ENCODE assay signal across 18 cellular contexts in genomic region chr5:154193636-154194035, GRCh38. TPM values are rescaled to one million over a fixed set of nuclear protein-coding genes. Genes with fewer than 3 reads are reported as not detected.
DNase-seq lines count a peak whose midpoint lies in the region; ATAC-seq and TF ChIP-seq lines count a peak whose summit lies in the region.
"Had no signal": no experiment of that assay in that cellular context is flagged by ENCODE, and none has a peak within 500 bp of the region (broad histone marks: within the 10 kb centered on the region; RNA-seq: fewer than 3 reads in every experiment).

No MANE protein-coding gene starts in this region.

- no peaks in the 10 kb centered on the region for H3K27me3 Mint-ChIP-seq in CD4-positive, alpha-beta T cell
- H3K27me3 Mint-ChIP-seq in activated T-cell treated with anti-CD3 and anti-CD28 coated beads, Interleukin-2, amount 50 U/mL, for 4 hours (ENCODE audit: low read depth) = no peaks in the 10 kb centered on the region
- H3K27me3 Mint-ChIP-seq in glutamatergic neuron (ENCODE audit: unreplicated experiment) = peaks cover 12% of the 10 kb centered on the region

- intact Hi-C loops in CD4-positive, alpha-beta T cell (cut with DNase I, micrococcal nuclease) = loop anchor here in 1 of 2 experiments (5.0 to 10.0 kb wide), 4 partner anchors 254 to 749 kb away; partner anchors contain the start of genes CNOT8, FAXDC2, LARP1 and MRPL22

- peaks cover 62% of the 10 kb centered on the region for H3K4me1 Mint-ChIP-seq in CD4-positive, alpha-beta T cell (ENCODE audit: low read depth)
- H3K4me1 Mint-ChIP-seq in activated T-cell treated with anti-CD3 and anti-CD28 coated beads, Interleukin-2, amount 50 U/mL, for 4 hours (ENCODE audit: low read depth) = peaks cover 69% of the 10 kb centered on the region
- peaks cover 30% of the 10 kb centered on the region for H3K4me1 Mint-ChIP-seq in glutamatergic neuron (ENCODE audit: low read depth, unreplicated experiment)

- H3K36me3 ChIP-seq in RWPE2 (ENCODE audit: low read depth) = peaks cover 15% of the 10 kb centered on the region
- no peaks in the 10 kb centered on the region for H3K36me3 ChIP-seq in ectodermal cell (ENCODE audit: control insufficient read depth, insufficient read depth, low read length)
- peaks cover 5% of the 10 kb centered on the region for H3K36me3 ChIP-seq in osteoblast (ENCODE audit: insufficient read depth, low read length)
- H3K36me3 ChIP-seq: adrenal gland, SJCRH30, suprapubic skin had no signal

- CTCF ChIA-PET in CD4-positive, alpha-beta T cell (lab: Charles Lee) = interaction anchor here (1.1 kb wide), 1 partner anchor 28 kb away, joined by 3 read pairs; no protein-coding TSS in a partner anchor

- H3K4me3 Mint-ChIP-seq in CD4-positive, alpha-beta T cell = no peak overlapping the region
- H3K4me3 Mint-ChIP-seq in activated T-cell treated with anti-CD3 and anti-CD28 coated beads, Interleukin-2, amount 50 U/mL, for 4 hours = no peak overlapping the region
- H3K4me3 Mint-ChIP-seq in glutamatergic neuron (ENCODE audit: unreplicated experiment) = no peak overlapping the region
- H3K4me3 Mint-ChIP-seq: T-helper 2 cell treated with Interferon-gamma antibody and Interleukin-4, amounts not matched to agents 5 μg/mL and 100 μg/mL, for 36 hours had no signal

- H3K9me3 ChIP-seq in CD4-positive, alpha-beta T cell (ENCODE audit: control insufficient read depth, low read length) = no peaks in the 10 kb centered on the region
- no peaks in the 10 kb centered on the region for H3K9me3 ChIP-seq in RWPE2 (ENCODE audit: severe bottlenecking)
- no peaks in the 10 kb centered on the region for H3K9me3 ChIP-seq in ectodermal cell (ENCODE audit: control insufficient read depth, low read length)
- no peaks in the 10 kb centered on the region for H3K9me3 ChIP-seq in osteoblast (ENCODE audit: low read depth, low read length)
- H3K9me3 ChIP-seq: adrenal gland, SJCRH30, suprapubic skin had no signal

- TF ChIP-seq CTCF in CD4-positive, alpha-beta T cell (IDR thresholded peaks at IDR 0.05) = no peak
- TF ChIP-seq CTCF in RWPE2 (IDR thresholded peaks at IDR 0.05; ENCODE audit: poor library complexity, severe bottlenecking) (no peak), osteoblast (IDR thresholded peaks at IDR 0.05; ENCODE audit: extremely low read depth, low read depth, low read length) (no peak), glutamatergic neuron (IDR thresholded peaks at IDR 0.05; ENCODE audit: partially characterized antibody, unreplicated experiment) (no peak)

- no peaks in the 10 kb centered on the region for H3K9me3 Mint-ChIP-seq in CD4-positive, alpha-beta T cell
- no peaks in the 10 kb centered on the region for H3K9me3 Mint-ChIP-seq in activated T-cell treated with anti-CD3 and anti-CD28 coated beads, Interleukin-2, amount 50 U/mL, for 4 hours
- peaks cover 10% of the 10 kb centered on the region for H3K9me3 Mint-ChIP-seq in glutamatergic neuron (ENCODE audit: unreplicated experiment)
- H3K9me3 Mint-ChIP-seq: immature natural killer cell; T-helper 2 cell treated with Interferon-gamma antibody and Interleukin-4, amounts not matched to agents 5 μg/mL and 100 μg/mL, for 36 hours had no signal

- DNase-seq in CD4-positive, alpha-beta T cell = no peak
- DNase-seq in RWPE2 (ENCODE audit: low spot score) = no peak
- peak; percentile 64 for DNase-seq in osteoblast (ENCODE audit: insufficient read length, low spot score, missing footprints)
- no peak for DNase-seq in activated T-cell treated with anti-CD3 and anti-CD28 coated beads, Interleukin-2, amount 50 U/mL, for 4 hours
- DNase-seq in medulla oblongata (ENCODE audit: extremely low spot score) = no peak
- no peak for DNase-seq in HuH-7 (ENCODE audit: low spot score)
- DNase-seq in glutamatergic neuron = no peak
- DNase-seq: adrenal gland, AML-193, immature natural killer cell, mesenchymal stem cell, NCI-H2081, NCI-H524 treated with DMSO at 0.1 percent for 48 hours had no signal

- WGBS in ectodermal cell, 2 experiments = 100% methylated on average over 1 of the region's 1 CpG

- H4K20me1 ChIP-seq in osteoblast (ENCODE audit: insufficient read depth, low read length) = peaks cover 44% of the 10 kb centered on the region

- peak overlapping the region; percentile 31 for H3K4me2 ChIP-seq in osteoblast (ENCODE audit: insufficient read depth, low read length)

- no peaks in the 10 kb centered on the region for H3K27me3 ChIP-seq in CD4-positive, alpha-beta T cell (ENCODE audit: control insufficient read depth, insufficient read depth, low read length)
- H3K27me3 ChIP-seq in RWPE2 (ENCODE audit: insufficient read depth, poor library complexity, severe bottlenecking) (no peaks in the 10 kb centered on the region), ectodermal cell (ENCODE audit: control insufficient read depth, insufficient read depth, low read length, poor library complexity, severe bottlenecking) (peaks cover 20% of the 10 kb centered on the region), osteoblast (ENCODE audit: insufficient read depth, low read length) (no peaks in the 10 kb centered on the region)
- H3K27me3 ChIP-seq: adrenal gland, SJCRH30, suprapubic skin had no signal

- H3K4me1 ChIP-seq in RWPE2 (ENCODE audit: insufficient read depth, poor library complexity, severe bottlenecking) (peaks cover 26% of the 10 kb centered on the region), ectodermal cell (ENCODE audit: control insufficient read depth, insufficient read depth, low read length) (peaks cover 53% of the 10 kb centered on the region), osteoblast (ENCODE audit: insufficient read depth, low read length) (peaks cover 62% of the 10 kb centered on the region)

- no peak overlapping the region for H3K27ac ChIP-seq in CD4-positive, alpha-beta T cell (ENCODE audit: low read depth, low read length)
- H3K27ac ChIP-seq in RWPE2 (ENCODE audit: poor library complexity, severe bottlenecking) (peak overlapping the region; percentile 6), ectodermal cell (ENCODE audit: insufficient read depth, low read depth, low read length, poor library complexity, severe bottlenecking) (no peak overlapping the region), osteoblast (ENCODE audit: low read depth, low read length) (peak overlapping the region; percentile 7)
- H3K27ac ChIP-seq: adrenal gland, SJCRH30, suprapubic skin had no signal

- ATAC-seq in CD4-positive, alpha-beta T cell (ENCODE audit: poor library complexity) = no peak
- no peak for ATAC-seq in RWPE2 (ENCODE audit: low read depth)
- no peak for ATAC-seq in activated T-cell treated with anti-CD3 and anti-CD28 coated beads, Interleukin-2, amount 50 U/mL, for 4 hours
- ATAC-seq: K562 had no signal

- no peak overlapping the region for H2AFZ ChIP-seq in osteoblast (ENCODE audit: low read length)

- POLR2A ChIA-PET in CD4-positive, alpha-beta T cell (lab: Charles Lee) = interaction anchor here (1.4 to 1.8 kb wide), 2 partner anchors 9 to 155 kb away, joined by 3 to 4 read pairs; partner anchors contain the start of gene MFAP3

- H3K27ac Mint-ChIP-seq in CD4-positive, alpha-beta T cell = peak overlapping the region; percentile 85
- no peak overlapping the region for H3K27ac Mint-ChIP-seq in glutamatergic neuron (ENCODE audit: unreplicated experiment)
- H3K27ac Mint-ChIP-seq: T-helper 2 cell treated with Interferon-gamma antibody and Interleukin-4, amounts not matched to agents 5 μg/mL and 100 μg/mL, for 36 hours had no signal

- H3K79me2 ChIP-seq in osteoblast (ENCODE audit: insufficient read depth, low read length) = peaks cover 39% of the 10 kb centered on the region

- H3K36me3 Mint-ChIP-seq in CD4-positive, alpha-beta T cell (ENCODE audit: low read depth) = peaks cover 25% of the 10 kb centered on the region
- peaks cover 27% of the 10 kb centered on the region for H3K36me3 Mint-ChIP-seq in activated T-cell treated with anti-CD3 and anti-CD28 coated beads, Interleukin-2, amount 50 U/mL, for 4 hours (ENCODE audit: insufficient read depth)
- H3K36me3 Mint-ChIP-seq in glutamatergic neuron (ENCODE audit: unreplicated experiment) = no peaks in the 10 kb centered on the region

- H3K4me3 ChIP-seq in RWPE2 (ENCODE audit: severe bottlenecking) (no peak overlapping the region), ectodermal cell (ENCODE audit: insufficient read depth, low read depth, low read length) (peak overlapping the region; percentile 4), osteoblast (ENCODE audit: insufficient read depth, low read length) (no peak overlapping the region)
- H3K4me3 ChIP-seq: adrenal gland, K562, SJCRH30, suprapubic skin had no signal

RNA-seq across cellular contexts. Expression of gene GALNT10, which starts 3.1 kb away (rescaled TPM):
- total RNA-seq in CD4-positive, alpha-beta T cell = 10 to 100 TPM; 21.7 to 23.0 TPM
- polyA plus RNA-seq in ectodermal cell (2013, experiment 1 of 4) = 63.6 TPM
- 72.6 TPM for polyA plus RNA-seq in ectodermal cell (2013, experiment 2 of 4)
- 42.2 TPM for polyA plus RNA-seq in ectodermal cell (2013, experiment 3 of 4)
- 49.0 TPM for polyA plus RNA-seq in ectodermal cell (2013, experiment 4 of 4)
- total RNA-seq in osteoblast (62.2 and 84.0 TPM in 2 replicates), glutamatergic neuron (ENCODE audit: unreplicated experiment) (4.8 TPM)
- total RNA-seq in activated T-cell treated with anti-CD3 and anti-CD28 coated beads, Interleukin-2, amount 50 U/mL, for 4 hours = 10 to 100 TPM; 26.8 to 34.8 (median 34.6) TPM

Comparison
In these comparisons a context has a peak if more than half of its experiments do, and no peak if none do; other contexts are left out.
1. H3K27ac ChIP-seq: peak in RWPE2 (single experiment) and osteoblast (single experiment); none in CD4-positive, alpha-beta T cell (single experiment) and ectodermal cell (single experiment).